Comparison of ENCODE assay signal across 16 cellular contexts in the genomic region with DNA sequence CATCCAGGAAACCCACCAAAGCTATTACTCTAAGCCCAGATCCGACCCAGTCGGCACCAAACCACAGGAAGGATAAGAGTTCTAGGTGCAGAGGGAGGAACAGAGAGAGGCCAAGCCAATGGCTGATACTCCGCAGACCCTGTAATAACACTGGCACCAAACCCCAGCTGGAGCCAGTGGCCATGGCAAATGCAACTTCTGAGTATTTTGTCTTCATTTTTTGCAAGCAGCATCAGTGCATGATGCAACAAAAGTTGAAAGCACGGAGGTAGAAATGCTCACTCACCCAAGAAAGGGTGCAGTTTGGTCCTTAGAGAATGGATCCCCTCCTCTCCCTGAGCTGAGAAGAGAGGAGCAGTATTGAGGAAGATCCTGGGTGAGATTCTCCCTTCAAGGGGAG. TPM values are rescaled to one million over a fixed set of nuclear protein-coding genes. Genes with fewer than 3 reads are reported as not detected.
DNase-seq lines count a peak whose midpoint lies in the region; ATAC-seq and TF ChIP-seq lines count a peak whose summit lies in the region.
"Had no signal": no experiment of that assay in that cellular context is flagged by ENCODE, and none has a peak within 500 bp of the region (broad histone marks: within the 10 kb centered on the region; RNA-seq: fewer than 3 reads in every experiment).

No MANE protein-coding gene starts in this region.

- CTCF ChIA-PET in activated naive CD4-positive, alpha-beta T cell treated with anti-CD3 and anti-CD28 coated beads for 36 hours (lab: Charles Lee), result interaction anchor here (1.0 to 1.5 kb wide), 2 partner anchors 39 to 53 kb away, joined by 4 to 5 read pairs; no protein-coding TSS in a partner anchor
- CTCF ChIA-PET in activated B cell treated with CpG ODN at 0.5 μM for 24 hours (lab: Charles Lee), result interaction anchor here (1.6 kb wide), 1 partner anchor 53 kb away, joined by 4 read pairs; no protein-coding TSS in a partner anchor

- H3K27ac Mint-ChIP-seq in activated naive CD4-positive, alpha-beta T cell treated with anti-CD3 and anti-CD28 coated beads for 36 hours, result peak overlapping the region; percentile 83
- H3K27ac Mint-ChIP-seq in activated B cell treated with CpG ODN at 0.5 μM for 24 hours, result no peak overlapping the region
- H3K27ac Mint-ChIP-seq in type B pancreatic cell, result no peak overlapping the region

- H3K27me3 Mint-ChIP-seq in activated naive CD4-positive, alpha-beta T cell treated with anti-CD3 and anti-CD28 coated beads for 36 hours (ENCODE audit: low read depth), result peaks cover 11% of the 10 kb centered on the region
- H3K27me3 Mint-ChIP-seq in activated B cell treated with CpG ODN at 0.5 μM for 24 hours (peaks cover 23% of the 10 kb centered on the region), type B pancreatic cell (peaks cover 46% of the 10 kb centered on the region)

- POLR2A ChIA-PET in activated B cell treated with CpG ODN at 0.5 μM for 24 hours (lab: Charles Lee), result interaction anchor here (0.6 kb wide), 1 partner anchor 35 kb away, joined by 4 read pairs; no protein-coding TSS in a partner anchor

- H3K27ac ChIP-seq in layer of hippocampus (ENCODE audit: low read depth, low read length), result peak overlapping the region; percentile 10
- H3K27ac ChIP-seq: sigmoid colon, SJCRH30 had no signal

- intact Hi-C loops in activated naive CD4-positive, alpha-beta T cell treated with anti-CD3 and anti-CD28 coated beads for 36 hours (cut with micrococcal nuclease), result loop anchor here (5.0 kb wide), 1 partner anchor 99 kb away; the partner anchor contains the start of gene ADA2
- intact Hi-C loops in activated B cell treated with CpG ODN at 0.5 μM for 24 hours (cut with micrococcal nuclease), result no loop called here

- no peak for DNase-seq in activated naive CD4-positive, alpha-beta T cell treated with anti-CD3 and anti-CD28 coated beads for 36 hours
- no peak for DNase-seq in activated naive CD4-positive, alpha-beta T cell treated with Interleukin-2 at 50 U/mL for 16 hours
- DNase-seq in activated B cell treated with CpG ODN at 0.5 μM for 24 hours (no peak), type B pancreatic cell (ENCODE audit: extremely low spot score, unreplicated experiment) (no peak), DMS79 treated with DMSO at 0.1 percent for 48 hours (lab: John Stamatoyannopoulos, UW) (no peak)
- DNase-seq: DMS153; effector CD8-positive, alpha-beta T cell; IMR-90; NCI-H1417; NCI-H345; sigmoid colon; SJCRH30 had no signal

- H3K27me3 ChIP-seq in layer of hippocampus (ENCODE audit: control insufficient read depth, insufficient read depth, low read length), result no peaks in the 10 kb centered on the region
- H3K27me3 ChIP-seq: body of pancreas, SJCRH30 had no signal

- no peaks in the 10 kb centered on the region for H3K9me3 Mint-ChIP-seq in activated naive CD4-positive, alpha-beta T cell treated with anti-CD3 and anti-CD28 coated beads for 36 hours
- H3K9me3 Mint-ChIP-seq in activated B cell treated with CpG ODN at 0.5 μM for 24 hours (no peaks in the 10 kb centered on the region), type B pancreatic cell (no peaks in the 10 kb centered on the region)

- H3K4me3 Mint-ChIP-seq in activated naive CD4-positive, alpha-beta T cell treated with anti-CD3 and anti-CD28 coated beads for 36 hours, result no peak overlapping the region
- H3K4me3 Mint-ChIP-seq in activated B cell treated with CpG ODN at 0.5 μM for 24 hours (peak overlapping the region; percentile 52), type B pancreatic cell (peak overlapping the region; percentile 78)

- TF ChIP-seq CTCF in activated B cell treated with CpG ODN at 0.5 μM for 24 hours (IDR thresholded peaks at IDR 0.05) (no peak), type B pancreatic cell (conservative IDR thresholded peaks at IDR 0.05) (no peak)

- peaks cover 62% of the 10 kb centered on the region for H3K4me1 Mint-ChIP-seq in activated naive CD4-positive, alpha-beta T cell treated with anti-CD3 and anti-CD28 coated beads for 36 hours (ENCODE audit: low read depth)
- H3K4me1 Mint-ChIP-seq in activated B cell treated with CpG ODN at 0.5 μM for 24 hours (peaks cover 35% of the 10 kb centered on the region), type B pancreatic cell (ENCODE audit: unreplicated experiment) (no peaks in the 10 kb centered on the region)

- no peaks in the 10 kb centered on the region for H3K36me3 Mint-ChIP-seq in activated naive CD4-positive, alpha-beta T cell treated with anti-CD3 and anti-CD28 coated beads for 36 hours (ENCODE audit: low read depth)
- no peaks in the 10 kb centered on the region for H3K36me3 Mint-ChIP-seq in activated B cell treated with CpG ODN at 0.5 μM for 24 hours (ENCODE audit: low read depth)
- H3K36me3 Mint-ChIP-seq in type B pancreatic cell, result no peaks in the 10 kb centered on the region

- ATAC-seq in activated B cell treated with CpG ODN at 0.5 μM for 24 hours (ENCODE audit: low read depth) (no peak), GM21423 (IDR thresholded peaks at IDR 0.05; ENCODE audit: unreplicated experiment) (no peak), HG03159 (IDR thresholded peaks at IDR 0.05; ENCODE audit: unreplicated experiment) (no peak)
- ATAC-seq: body of pancreas had no signal

RNA-seq across cellular contexts. Expression of gene TMEM121B, which starts 2.8 kb away (rescaled TPM):
- under 1 TPM; 0.19 to 0.22 TPM for total RNA-seq in activated naive CD4-positive, alpha-beta T cell treated with anti-CD3 and anti-CD28 coated beads for 36 hours
- total RNA-seq in activated B cell treated with CpG ODN at 0.5 μM for 24 hours, result 0.16 and 0.17 TPM in 2 replicates
- total RNA-seq in type B pancreatic cell (ENCODE audit: low replicate concordance), result 2.9 TPM in 2 replicates

RNA-seq across cellular contexts. Expression of gene IL17RA, which starts 33.5 kb away (rescaled TPM):
- total RNA-seq in activated naive CD4-positive, alpha-beta T cell treated with anti-CD3 and anti-CD28 coated beads for 36 hours, result 10 to 100 TPM; 10.2 to 10.7 TPM
- 15.7 and 18.1 TPM in 2 replicates for total RNA-seq in activated B cell treated with CpG ODN at 0.5 μM for 24 hours
- 8.0 and 10.8 TPM in 2 replicates for total RNA-seq in type B pancreatic cell (ENCODE audit: low replicate concordance)

RNA-seq across cellular contexts. Expression of gene HDHD5, which starts 40.7 kb away (rescaled TPM):
- total RNA-seq in activated naive CD4-positive, alpha-beta T cell treated with anti-CD3 and anti-CD28 coated beads for 36 hours, result 10 to 100 TPM; 40.1 to 43.7 TPM
- total RNA-seq in activated B cell treated with CpG ODN at 0.5 μM for 24 hours (23.9 and 25.2 TPM in 2 replicates), type B pancreatic cell (ENCODE audit: low replicate concordance) (25.3 and 40.1 TPM in 2 replicates)
